ENCODE assay signal across 8 cellular contexts in the genomic region with DNA sequence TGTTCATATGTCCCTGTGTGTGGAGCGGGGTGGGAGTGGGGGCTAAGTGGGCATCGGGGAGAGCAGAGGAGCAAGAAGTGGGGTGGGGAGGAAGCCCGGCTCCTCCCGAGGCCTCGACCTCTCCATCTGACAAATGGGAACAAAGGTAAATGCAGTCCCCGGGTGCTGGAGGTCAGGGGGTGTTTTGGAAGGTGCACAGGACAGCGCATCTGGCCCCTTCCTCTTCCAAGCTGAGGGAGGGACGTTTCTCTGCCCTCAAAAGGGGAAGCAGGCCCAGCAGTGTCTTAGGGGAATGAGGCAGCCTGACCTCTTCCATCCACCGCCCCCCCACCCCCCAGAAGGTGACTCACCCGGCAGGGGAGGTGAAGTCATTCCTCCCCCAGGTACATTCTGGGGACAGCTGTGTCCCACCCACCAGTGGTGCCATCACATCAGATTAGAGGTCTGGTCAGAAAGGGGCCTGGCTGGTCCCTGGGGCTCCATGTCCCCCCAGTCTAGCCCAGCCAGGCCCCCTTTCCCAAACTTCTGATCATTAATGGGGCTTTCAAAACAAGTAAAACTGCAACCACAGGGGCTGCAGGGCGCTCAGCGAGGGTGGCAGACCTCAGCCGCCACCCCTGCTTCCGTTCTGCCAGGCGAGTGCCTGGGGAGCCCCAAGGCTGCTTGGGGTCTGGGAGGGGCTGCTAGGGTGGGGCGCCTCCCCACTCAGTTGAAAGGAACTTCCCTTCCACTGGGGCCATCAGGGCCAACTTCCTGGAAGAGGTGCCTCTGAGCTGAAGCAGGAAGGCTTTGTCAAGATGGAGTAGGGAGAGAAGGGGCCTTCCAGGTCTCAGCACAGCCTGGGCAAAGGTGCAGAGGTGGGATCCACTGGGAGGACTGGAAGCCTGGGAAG. TPM values are rescaled to one million over a fixed set of nuclear protein-coding genes. Genes with fewer than 3 reads are reported as not detected.
DNase-seq lines count a peak whose midpoint lies in the region; ATAC-seq and TF ChIP-seq lines count a peak whose summit lies in the region.

No MANE protein-coding gene starts in this region.

- H3K36me3 Mint-ChIP-seq in activated T-cell treated with anti-CD3 and anti-CD28 coated beads, Interleukin-2, amount 50 U/mL, for 24 hours (ENCODE audit: low read depth): peaks cover 27% of the 10 kb centered on the region

- ATAC-seq in heart left ventricle: peak in 3 of 4 donors; percentile 27 to 55 (median 50)

- intact Hi-C loops in heart left ventricle (cut with DNase I): no loop called here

- TF ChIP-seq POLR2A in heart left ventricle (IDR thresholded peaks at IDR 0.05): no peak

- H3K36me3 ChIP-seq in NT2/D1 (ENCODE audit: insufficient read depth, insufficient read length, low read length) (peaks cover 41% of the 10 kb centered on the region), heart left ventricle (peaks cover 0 to 31% (median 29%) of the 10 kb centered on the region in 9 donors)

- peaks cover 54% of the 10 kb centered on the region for H3K4me1 Mint-ChIP-seq in activated T-cell treated with anti-CD3 and anti-CD28 coated beads, Interleukin-2, amount 50 U/mL, for 24 hours (ENCODE audit: low read depth)

- H3K4me3 ChIP-seq in NT2/D1 (ENCODE audit: insufficient read length, low read depth) (no peak overlapping the region), heart left ventricle (peak overlapping the region in 2 of 12 donors; percentile 19 to 42)

- 69 to 83% (median 77%) methylated on average over 10 to 16 of the region's 16 CpGs for WGBS in heart left ventricle, 4 donors

- H3K4me3 Mint-ChIP-seq in activated T-cell treated with anti-CD3 and anti-CD28 coated beads, Interleukin-2, amount 50 U/mL, for 24 hours: peak overlapping the region; percentile 73

- H3K4me1 ChIP-seq in NT2/D1 (ENCODE audit: insufficient read depth, insufficient read length) (peaks cover 44% of the 10 kb centered on the region), heart left ventricle (peaks cover 0 to 62% (median 31%) of the 10 kb centered on the region in 12 donors)

- peak overlapping the region; percentile 59 for H3K9ac ChIP-seq in NT2/D1 (ENCODE audit: insufficient read length, low read depth)

- no peaks in the 10 kb centered on the region for H3K9me3 Mint-ChIP-seq in activated T-cell treated with anti-CD3 and anti-CD28 coated beads, Interleukin-2, amount 50 U/mL, for 24 hours

- peak overlapping the region; percentile 97 for H3K27ac Mint-ChIP-seq in activated T-cell treated with anti-CD3 and anti-CD28 coated beads, Interleukin-2, amount 50 U/mL, for 24 hours

- no peaks in the 10 kb centered on the region for H3K27me3 Mint-ChIP-seq in activated T-cell treated with anti-CD3 and anti-CD28 coated beads, Interleukin-2, amount 50 U/mL, for 24 hours

- H3K9me3 ChIP-seq in NT2/D1 (ENCODE audit: insufficient read depth, low read length): no peaks in the 10 kb centered on the region
- no peaks in the 10 kb centered on the region for H3K9me3 ChIP-seq in heart left ventricle

- peak overlapping the region in 11 of 12 donors; percentile 11 to 96 (median 52) for H3K27ac ChIP-seq in heart left ventricle

- TF ChIP-seq CTCF in heart left ventricle (IDR thresholded peaks at IDR 0.05): no peak

- DNase-seq in NK-92 treated with Interleukin-12 subunit alpha and Interleukin-12 subunit beta, amount 100 ng/mL, for 24 hours (lab: John Stamatoyannopoulos, UW): peak; percentile 73
- DNase-seq in NK-92 (lab: John Stamatoyannopoulos, UW; ENCODE audit: unreplicated experiment): no peak
- no peak for DNase-seq in NT2/D1 (ENCODE audit: low read depth, low spot score)
- DNase-seq in activated T-cell treated with anti-CD3 and anti-CD28 coated beads, Interleukin-2, amount 50 U/mL, for 24 hours: peak; percentile 80
- peak; percentile 28 to 82 (median 51) for DNase-seq in heart left ventricle
- DNase-seq in stimulated activated CD4-positive, alpha-beta T cell treated with anti-CD3 and anti-CD28 coated beads, Interleukin-4, amount 100 ng/mL, for 1 hour: peak; percentile 64
- DNase-seq in HCEC 1CT: no peak
- no peak for DNase-seq in ureter (ENCODE audit: low spot score)

- H3K27me3 ChIP-seq in NT2/D1 (ENCODE audit: insufficient read depth, insufficient read length): no peaks in the 10 kb centered on the region
- H3K27me3 ChIP-seq in heart left ventricle: no peaks in the 10 kb centered on the region

RNA-seq across cellular contexts. Expression of a gene that starts 10.7 kb away (rescaled TPM):
- total RNA-seq in heart left ventricle: 10 to 100 TPM in 3 of 9 donors, 1 to 10 TPM in 6; 3.1 to 22.8 (median 7.7) TPM
- polyA plus RNA-seq in heart left ventricle: 1 to 10 TPM; 5.4 to 5.7 TPM
- 22.5 TPM for total RNA-seq in ureter

RNA-seq across cellular contexts. Expression of a gene that starts 25.0 kb away (rescaled TPM):
- total RNA-seq in heart left ventricle: 10 to 100 TPM; 10.9 to 27.8 (median 14.9) TPM
- 10 to 100 TPM; 13.8 to 17.8 TPM for polyA plus RNA-seq in heart left ventricle
- 24.0 TPM for total RNA-seq in ureter

RNA-seq across cellular contexts. Expression of a gene that starts 28.5 kb away (rescaled TPM):
- total RNA-seq in heart left ventricle: 10 to 100 TPM in 5 of 9 donors, 1 to 10 TPM in 4; 8.0 to 14.1 (median 10.3) TPM
- 10 to 100 TPM in 1 of 2 donors, 1 to 10 TPM in 1; 5.0 to 10.8 TPM for polyA plus RNA-seq in heart left ventricle
- total RNA-seq in ureter: 23.0 TPM

RNA-seq across cellular contexts. Expression of a gene that starts 54.1 kb away (rescaled TPM):
- total RNA-seq in heart left ventricle (not detected), ureter (not detected)
- not detected for polyA plus RNA-seq in heart left ventricle

Comparison
In these comparisons a context has a peak if more than half of its experiments do, and no peak if none do; other contexts are left out.
1. DNase-seq: peak in NK-92 treated with Interleukin-12 subunit alpha and Interleukin-12 subunit beta, amount 100 ng/mL, for 24 hours (single experiment), activated T-cell treated with anti-CD3 and anti-CD28 coated beads, Interleukin-2, amount 50 U/mL, for 24 hours (single experiment), heart left ventricle (5 of 5) and stimulated activated CD4-positive, alpha-beta T cell treated with anti-CD3 and anti-CD28 coated beads, Interleukin-4, amount 100 ng/mL, for 1 hour (single experiment); none in NK-92 (single experiment), NT2/D1 (single experiment), HCEC 1CT (single experiment) and ureter (single experiment).